In the genomic region with DNA sequence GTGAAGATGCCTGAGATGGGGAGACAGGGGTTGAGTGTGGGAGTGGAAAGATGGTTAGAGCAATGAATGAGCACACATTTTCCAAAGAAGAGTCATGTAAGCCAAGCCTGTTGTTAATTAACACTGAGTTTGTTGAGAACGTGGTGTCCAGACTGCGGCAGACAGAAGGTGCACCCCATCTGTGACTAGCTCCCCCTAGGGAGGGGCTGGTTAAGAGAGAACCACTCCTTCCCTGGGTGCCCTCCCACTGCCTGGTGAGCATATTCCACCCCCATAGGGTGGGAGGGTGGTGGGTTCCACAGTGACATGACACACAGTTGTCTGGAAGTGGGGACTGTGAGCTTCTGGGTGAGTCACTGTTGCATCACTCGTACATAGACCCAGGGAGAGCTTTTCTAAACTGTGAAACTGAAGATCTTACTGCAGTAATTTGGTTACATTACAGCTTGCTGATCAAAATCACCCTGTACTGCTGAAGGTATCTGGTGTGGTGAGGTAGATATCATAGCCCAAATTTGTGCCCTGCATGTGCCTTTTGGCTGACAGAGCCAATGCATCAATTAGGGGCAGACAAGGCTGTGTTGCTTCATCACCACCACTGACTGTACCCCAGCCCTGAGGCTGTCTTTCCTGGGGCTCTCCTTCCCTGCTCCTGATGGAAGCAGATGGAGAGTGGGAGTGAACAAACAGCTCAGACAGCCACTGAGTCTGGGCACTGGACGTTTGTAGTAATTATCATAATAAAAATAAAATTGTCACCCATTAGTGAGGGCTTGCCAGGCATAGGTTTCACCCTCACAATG, we compare ENCODE assay signal across 8 cellular contexts.
DNase-seq lines count a peak whose midpoint lies in the region; ATAC-seq and TF ChIP-seq lines count a peak whose summit lies in the region.

No MANE protein-coding gene starts in this region.

- H3K36me3 Mint-ChIP-seq in chondrocyte (ENCODE audit: low read depth), result no peaks in the 10 kb centered on the region

- H3K27me3 ChIP-seq in BE2C (no peaks in the 10 kb centered on the region; the same call in 1 of the 2 replicates), skeletal muscle satellite cell (ENCODE audit: control insufficient read depth, insufficient read depth, low read length) (no peaks in the 10 kb centered on the region)

- peaks cover 23% of the 10 kb centered on the region for H3K4me1 Mint-ChIP-seq in chondrocyte (ENCODE audit: low read depth)

- DNase-seq in BE2C (peak; percentile 43), NCI-H69 (lab: John Stamatoyannopoulos, UW) (peak; percentile 1), chondrocyte (ENCODE audit: low spot score) (no peak), NCI-H748 (lab: John Stamatoyannopoulos, UW; ENCODE audit: unreplicated experiment) (no peak)

- no peak overlapping the region for H3K9ac ChIP-seq in skeletal muscle satellite cell (ENCODE audit: low read depth, low read length)

- H3K9me3 Mint-ChIP-seq in chondrocyte (ENCODE audit: low read depth), result no peaks in the 10 kb centered on the region

- H3K4me3 ChIP-seq in BE2C (ENCODE audit: low read depth, low read length) (no peak overlapping the region), skeletal muscle satellite cell (ENCODE audit: low read length) (peak overlapping the region; percentile 10)

- peaks cover 5% of the 10 kb centered on the region for H3K27me3 Mint-ChIP-seq in chondrocyte (ENCODE audit: low read depth)

- H3K4me1 ChIP-seq in BE2C, result no peaks in the 10 kb centered on the region
- H3K4me1 ChIP-seq in skeletal muscle satellite cell (ENCODE audit: control insufficient read depth, insufficient read depth, low read length), result peaks cover 35% of the 10 kb centered on the region

- peak overlapping the region; percentile 27 for H3K27ac Mint-ChIP-seq in chondrocyte (ENCODE audit: unreplicated experiment)

- H3K9me3 ChIP-seq in BE2C (no peaks in the 10 kb centered on the region), skeletal muscle satellite cell (replicated peaks; ENCODE audit: low read length) (no peaks in the 10 kb centered on the region)

- TF ChIP-seq CTCF in BE2C (IDR thresholded peaks at IDR 0.05; ENCODE audit: low read depth, low read length) (peak; percentile 5; the same call in 1 of the 2 replicates), chondrocyte (IDR thresholded peaks at IDR 0.05) (peak; percentile 26)

- no peak for ATAC-seq in GM21825 (IDR thresholded peaks at IDR 0.05; ENCODE audit: unreplicated experiment)
- no peak for ATAC-seq in GM18498 (IDR thresholded peaks at IDR 0.05; ENCODE audit: unreplicated experiment)
- no peak for ATAC-seq in HG02763 (IDR thresholded peaks at IDR 0.05; ENCODE audit: unreplicated experiment)

- H3K36me3 ChIP-seq in BE2C (no peaks in the 10 kb centered on the region), skeletal muscle satellite cell (ENCODE audit: insufficient read depth, low read length) (no peaks in the 10 kb centered on the region)

- H3K4me2 ChIP-seq in skeletal muscle satellite cell (ENCODE audit: low read length), result peak overlapping the region; percentile 77

- H3K4me3 Mint-ChIP-seq in chondrocyte (ENCODE audit: unreplicated experiment), result no peak overlapping the region

Comparison
In these comparisons a context has a peak if more than half of its experiments do, and no peak if none do; other contexts are left out.
1. DNase-seq: peak in BE2C (single experiment) and NCI-H69 (single experiment); none in chondrocyte (single experiment) and NCI-H748 (single experiment).